In the genomic region with DNA sequence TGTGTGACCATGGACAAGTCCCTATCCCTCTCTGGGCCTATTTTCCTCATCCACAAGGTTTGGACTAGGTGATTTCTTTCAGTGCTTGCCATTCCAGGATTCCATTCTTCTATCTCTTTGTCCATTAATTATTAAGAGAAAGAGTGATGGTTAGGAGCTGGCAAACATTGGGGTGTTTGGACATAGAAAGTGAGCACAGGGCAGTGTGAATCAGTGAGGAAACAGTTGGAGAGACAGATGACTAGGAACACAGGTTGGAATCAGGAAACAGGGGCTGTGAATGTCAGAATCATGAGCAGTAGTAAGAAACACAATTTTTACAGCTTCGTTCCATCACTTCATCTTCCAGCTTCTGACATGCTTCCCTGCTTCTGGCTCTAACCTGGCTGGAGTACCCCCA, we compare ENCODE assay signal across 33 cellular contexts.
DNase-seq lines count a peak whose midpoint lies in the region; ATAC-seq, FAIRE-seq and TF ChIP-seq lines count a peak whose summit lies in the region.
"Had no signal": no experiment of that assay in that cellular context is flagged by ENCODE, and none has a peak within 500 bp of the region (broad histone marks: within the 10 kb centered on the region; RNA-seq: fewer than 3 reads in every experiment).

No MANE protein-coding gene starts in this region.

- no peaks in the 10 kb centered on the region for H4K20me1 ChIP-seq in HepG2 (ENCODE audit: insufficient read depth, low read length)
- H4K20me1 ChIP-seq: BLaER1; BLaER1 treated with 17β-estradiol and CSF1 and Interleukin-3, amounts not matched to agents 10 nM and 100 nM had no signal

- TF ChIP-seq RAD21 in liver (IDR thresholded peaks at IDR 0.05) (peak in 1 of 2 donors; percentile 10), HepG2 (CRISPR knock-in tag; IDR thresholded peaks at IDR 0.05) (no peak)

- H3K27me3 ChIP-seq in liver (ENCODE audit: control insufficient read depth in 4 of 4, insufficient read depth in 4 of 4, low read length in 3 of 4) = no peaks in the 10 kb centered on the region
- no peaks in the 10 kb centered on the region for H3K27me3 ChIP-seq in HepG2 (ENCODE audit: control insufficient read depth in 1 of 2, insufficient read depth in 2 of 2, low read length in 2 of 2)
- no peaks in the 10 kb centered on the region for H3K27me3 ChIP-seq in esophagus muscularis mucosa
- H3K27me3 ChIP-seq: BE2C; BLaER1; BLaER1 treated with 17β-estradiol and CSF1 and Interleukin-3, amounts not matched to agents 10 nM and 100 nM had no signal

- intact Hi-C loops in HepG2 (cut with micrococcal nuclease; ENCODE audit: unreplicated experiment) (loop anchor here (10.0 kb wide), 1 partner anchor 1288 kb away; no protein-coding TSS in a partner anchor), esophagus muscularis mucosa (cut with DNase I) (loop anchor here (10.0 kb wide), 1 partner anchor 1288 kb away; no protein-coding TSS in a partner anchor)

- TF ChIP-seq POLR2A in HepG2 (IDR thresholded peaks at IDR 0.05; ENCODE audit: insufficient read depth in 1 of 2, low read depth in 2 of 2, low read length in 2 of 2) (no peak), esophagus muscularis mucosa (IDR thresholded peaks at IDR 0.05; ENCODE audit: low read depth) (no peak)

- no peaks in the 10 kb centered on the region for H3K36me3 ChIP-seq in liver (ENCODE audit: control insufficient read depth in 4 of 4, insufficient read depth in 3 of 4, low read depth in 1 of 4, low read length in 3 of 4)
- no peaks in the 10 kb centered on the region for H3K36me3 ChIP-seq in HepG2 (replicated peaks in 1 of 2; ENCODE audit: control insufficient read depth in 1 of 2, insufficient read depth in 2 of 2, low read length in 2 of 2)
- H3K36me3 ChIP-seq in esophagus muscularis mucosa = no peaks in the 10 kb centered on the region
- H3K36me3 ChIP-seq: BE2C; BLaER1; BLaER1 treated with 17β-estradiol and CSF1 and Interleukin-3, amounts not matched to agents 10 nM and 100 nM had no signal

- BruUV-seq in HepG2 (replicated peaks; lab: Mats Ljungman, UMichigan) = no TSS peak

- CTCF ChIA-PET in HepG2 (lab: Yijun Ruan, JAX; ENCODE audit: low intra/inter-chr PET ratio, low total read pairs) = no interaction called here

- no peaks in the 10 kb centered on the region for H3K79me2 ChIP-seq in HepG2 (ENCODE audit: insufficient read depth, low read length)

- TF ChIP-seq EP300 in HepG2 (IDR thresholded peaks at IDR 0.05; ENCODE audit: low read depth in 2 of 2, low read length in 2 of 2) = no peak
- TF ChIP-seq EP300 in HepG2 (CRISPR knock-in tag; IDR thresholded peaks at IDR 0.05; ENCODE audit: borderline replicate concordance) = no peak
- no peak for TF ChIP-seq EP300 in esophagus muscularis mucosa (IDR thresholded peaks at IDR 0.05)

- no peak for TF ChIP-seq CTCF in liver (IDR thresholded peaks at IDR 0.05; ENCODE audit: low read depth, low read length, missing input control)
- TF ChIP-seq CTCF in HepG2 (CRISPR knock-in tag; IDR thresholded peaks at IDR 0.05) = no peak
- no peak for TF ChIP-seq CTCF in esophagus muscularis mucosa (IDR thresholded peaks at IDR 0.05)

- H3K27ac ChIP-seq in liver (ENCODE audit: low read depth in 1 of 2, low read length in 2 of 2) = no peak overlapping the region
- no peak overlapping the region for H3K27ac ChIP-seq in HepG2 (ENCODE audit: extremely low read length, insufficient read depth, low read length)
- H3K27ac ChIP-seq in esophagus muscularis mucosa (replicated peaks in 1 of 4) = no peak overlapping the region
- H3K27ac ChIP-seq: 22Rv1; A549; BLaER1; BLaER1 treated with 17β-estradiol and CSF1 and Interleukin-3, amounts not matched to agents 10 nM and 100 nM; C4-2B had no signal

- in situ Hi-C loops in HepG2 (cut with HindIII; ENCODE audit: extremely low pct_ligation_motif_present, low pct_unique_long_range_greater_than_20kb) = no loop called here

- H2AFZ ChIP-seq in HepG2 (ENCODE audit: low read length) = no peak overlapping the region

- H3K9me3 ChIP-seq in liver (ENCODE audit: control insufficient read depth in 4 of 4, low read length in 3 of 4) (no peaks in the 10 kb centered on the region), HepG2 (ENCODE audit: low read length) (no peaks in the 10 kb centered on the region), esophagus muscularis mucosa (no peaks in the 10 kb centered on the region)
- H3K9me3 ChIP-seq: A549; BE2C; BLaER1; BLaER1 treated with 17β-estradiol and CSF1 and Interleukin-3, amounts not matched to agents 10 nM and 100 nM; Caco-2 had no signal

- DNase-seq in HepG2 (ENCODE audit: low spot score) = no peak
- DNase-seq in esophagus muscularis mucosa (ENCODE audit: extremely low spot score) = peak; percentile 66
- DNase-seq in kidney tubule cell (ENCODE audit: low spot score) = peak; percentile 60
- DNase-seq: 8988T; ACHN; AML-193; BE2C; C1 segment of cervical spinal cord; Caco-2; Calu3; CD4-positive, alpha-beta memory T cell; CD4-positive, alpha-beta T cell; CD4-positive, CD25-positive, alpha-beta regulatory T cell; CD8-positive, alpha-beta memory T cell; CD8-positive, alpha-beta T cell; COR-L47; DMS 273 treated with DMSO at 0.1 percent for 48 hours; DMS153; DMS53; DMS79; DMS79 treated with DMSO at 0.1 percent for 48 hours; DND-41; EL had no signal

- FAIRE-seq in HepG2 (lab: Jason Lieb, UNC) = no peak
- FAIRE-seq: A204.1, A549, D721Med had no signal

- no peak overlapping the region for H3K4me2 ChIP-seq in HepG2 (ENCODE audit: low read depth, low read length)
- H3K4me2 ChIP-seq: A549; BLaER1; BLaER1 treated with 17β-estradiol and CSF1 and Interleukin-3, amounts not matched to agents 10 nM and 100 nM had no signal

- 86% methylated on average over 1 of the region's 1 CpG for WGBS in liver
- 0% methylated on average over 1 of the region's 1 CpG for WGBS in HepG2 (ENCODE audit: low lambda C conversion rate)
- WGBS in esophagus muscularis mucosa = 83% methylated on average over 1 of the region's 1 CpG

- POLR2A ChIA-PET in HepG2 (lab: Yijun Ruan, JAX) = no interaction called here

- ATAC-seq in HepG2 = no peak
- no peak for ATAC-seq in HG02938 (IDR thresholded peaks at IDR 0.05; ENCODE audit: unreplicated experiment)
- no peak for ATAC-seq in GM21526 (IDR thresholded peaks at IDR 0.05; ENCODE audit: low FRiP score, unreplicated experiment)
- ATAC-seq: A549; CD8-positive, alpha-beta T cell had no signal

- H3K9ac ChIP-seq in liver (ENCODE audit: low read depth in 1 of 2, low read length in 2 of 2) (no peak overlapping the region), HepG2 (ENCODE audit: insufficient read depth, low read depth, low read length) (no peak overlapping the region)
- H3K9ac ChIP-seq: BLaER1; BLaER1 treated with 17β-estradiol and CSF1 and Interleukin-3, amounts not matched to agents 10 nM and 100 nM had no signal

- H3K4me3 ChIP-seq in liver (ENCODE audit: low read depth in 1 of 3, low read length in 3 of 3) = no peak overlapping the region
- no peak overlapping the region for H3K4me3 ChIP-seq in HepG2 (replicated peaks in 1 of 3; ENCODE audit: insufficient read depth in 1 of 3, low read depth in 2 of 3, low read length in 3 of 3)
- no peak overlapping the region for H3K4me3 ChIP-seq in esophagus muscularis mucosa
- H3K4me3 ChIP-seq: A549; BLaER1; BLaER1 treated with 17β-estradiol and CSF1 and Interleukin-3, amounts not matched to agents 10 nM and 100 nM had no signal

- H3K4me1 ChIP-seq in liver (ENCODE audit: control insufficient read depth in 4 of 4, insufficient read depth in 4 of 4, low read length in 3 of 4) = no peaks in the 10 kb centered on the region
- no peaks in the 10 kb centered on the region for H3K4me1 ChIP-seq in HepG2 (ENCODE audit: insufficient read depth, low read length)
- H3K4me1 ChIP-seq in esophagus muscularis mucosa = no peaks in the 10 kb centered on the region
- H3K4me1 ChIP-seq: A549; BE2C; BLaER1; BLaER1 treated with 17β-estradiol and CSF1 and Interleukin-3, amounts not matched to agents 10 nM and 100 nM; Caco-2 had no signal

TF ChIP-seq in liver, 16 proteins besides CTCF, POLR2A, EP300 and RAD21 (continues in another document):
- TF ChIP-seq ZBTB33 (IDR thresholded peaks at IDR 0.05) (no peak), FOXA2 (IDR thresholded peaks at IDR 0.05) (no peak), EGR1 (IDR thresholded peaks at IDR 0.05; ENCODE audit: low read depth in 2 of 2) (no peak)

TF ChIP-seq in HepG2, 621 proteins besides CTCF, POLR2A, EP300 and RAD21:
- TF ChIP-seq DR1 (CRISPR knock-in tag; IDR thresholded peaks at IDR 0.05) = no peak
- TF ChIP-seq ZBTB8A (CRISPR knock-in tag; IDR thresholded peaks at IDR 0.05; ENCODE audit: borderline replicate concordance, low read depth) = no peak
- TF ChIP-seq FOXP1 (IDR thresholded peaks at IDR 0.05) = no peak
- TF ChIP-seq FOXP1 (CRISPR knock-in tag; IDR thresholded peaks at IDR 0.05) = no peak
- TF ChIP-seq, protein P1, sequence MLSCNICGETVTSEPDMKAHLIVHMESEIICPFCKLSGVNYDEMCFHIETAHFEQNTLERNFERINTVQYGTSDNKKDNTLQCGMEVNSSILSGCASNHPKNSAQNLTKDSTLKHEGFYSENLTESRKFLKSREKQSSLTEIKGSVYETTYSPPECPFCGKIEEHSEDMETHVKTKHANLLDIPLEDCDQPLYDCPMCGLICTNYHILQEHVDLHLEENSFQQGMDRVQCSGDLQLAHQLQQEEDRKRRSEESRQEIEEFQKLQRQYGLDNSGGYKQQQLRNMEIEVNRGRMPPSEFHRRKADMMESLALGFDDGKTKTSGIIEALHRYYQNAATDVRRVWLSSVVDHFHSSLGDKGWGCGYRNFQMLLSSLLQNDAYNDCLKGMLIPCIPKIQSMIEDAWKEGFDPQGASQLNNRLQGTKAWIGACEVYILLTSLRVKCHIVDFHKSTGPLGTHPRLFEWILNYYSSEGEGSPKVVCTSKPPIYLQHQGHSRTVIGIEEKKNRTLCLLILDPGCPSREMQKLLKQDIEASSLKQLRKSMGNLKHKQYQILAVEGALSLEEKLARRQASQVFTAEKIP (CRISPR knock-in tag; IDR thresholded peaks at IDR 0.05; ENCODE audit: borderline replicate concordance) = no peak
- TF ChIP-seq KMT2B (CRISPR knock-in tag; IDR thresholded peaks at IDR 0.05) = no peak
- TF ChIP-seq JDP2 (CRISPR knock-in tag; IDR thresholded peaks at IDR 0.05; ENCODE audit: borderline replicate concordance) = no peak
- no peak for TF ChIP-seq MTF2 (CRISPR knock-in tag; IDR thresholded peaks at IDR 0.05; ENCODE audit: borderline replicate concordance)
- no peak for TF ChIP-seq NONO (IDR thresholded peaks at IDR 0.05)
- no peak for TF ChIP-seq NONO (CRISPR knock-in tag; conservative IDR thresholded peaks at IDR 0.05)
